Comparison of ENCODE assay signal across 8 cellular contexts in the genomic region with DNA sequence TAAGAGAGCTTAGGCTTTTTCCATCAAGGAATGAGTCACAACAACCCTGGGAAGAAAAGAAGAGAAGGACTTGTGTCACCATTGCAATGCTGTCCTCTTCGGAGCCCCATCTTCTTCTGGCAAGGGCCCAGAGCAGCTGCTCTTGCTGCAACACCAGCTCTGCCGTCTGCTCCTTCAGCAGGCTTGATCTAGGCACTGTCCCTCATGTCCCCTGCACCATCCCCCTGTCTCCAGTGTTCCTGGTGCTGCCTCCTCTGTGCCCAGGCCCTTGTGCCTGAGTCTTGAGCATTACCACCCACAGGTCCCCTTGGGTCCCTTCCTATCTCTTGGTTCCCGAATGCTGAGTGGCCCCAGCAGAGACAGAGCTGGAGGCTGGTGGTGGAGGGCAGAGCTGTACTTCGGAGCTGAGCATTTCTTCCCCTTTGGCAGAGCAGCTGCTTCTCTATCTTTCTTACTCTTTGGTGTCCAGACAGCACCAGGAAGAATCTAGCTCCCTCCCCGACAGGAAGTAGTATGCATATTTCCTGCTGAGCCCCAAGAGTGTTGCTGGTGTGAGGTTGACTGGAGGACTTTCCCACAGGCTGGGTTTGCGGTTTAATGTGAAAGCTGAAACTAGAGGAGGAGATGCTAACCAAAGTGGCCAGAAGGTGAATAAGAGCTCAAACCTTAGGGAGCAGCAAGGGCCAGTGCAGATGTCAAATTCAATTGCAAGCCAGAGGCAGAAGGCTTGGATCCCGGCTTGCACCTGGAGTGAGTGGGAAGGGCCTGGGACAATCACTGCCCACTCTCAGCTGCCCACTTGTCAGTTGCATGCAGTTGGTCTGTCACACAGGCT. TPM values are rescaled to one million over a fixed set of nuclear protein-coding genes. Genes with fewer than 3 reads are reported as not detected.
A peak's percentile ranks its signal among the peaks of the same experiment; 100 is the strongest.
DNase-seq lines count a peak whose midpoint lies in the region; ATAC-seq and TF ChIP-seq lines count a peak whose summit lies in the region.

No MANE protein-coding gene starts in this region.

- peak; percentile 62 for DNase-seq in Ammon's horn (ENCODE audit: low spot score)
- DNase-seq in amniotic epithelial cell (ENCODE audit: low read depth): peak; percentile 69
- no peak for DNase-seq in left lung
- peak; percentile 51 to 84 for DNase-seq in stimulated activated effector memory CD8-positive, alpha-beta T cell treated with anti-CD3 and anti-CD28 coated beads, Interleukin-12 subunit alpha, Interleukin-12 subunit beta, amount 100 ng/mL, for 72 hours (ENCODE audit: low spot score in 2 of 2)
- DNase-seq in NCI-H1436 treated with DMSO at 0.1 percent for 48 hours (lab: John Stamatoyannopoulos, UW): no peak

- H3K36me3 Mint-ChIP-seq in stimulated activated effector memory CD8-positive, alpha-beta T cell treated with anti-CD3 and anti-CD28 coated beads, Interleukin-12 subunit alpha, Interleukin-12 subunit beta, amount 100 ng/mL, for 72 hours: peaks cover 7% of the 10 kb centered on the region

- peak overlapping the region; percentile 68 to 78 for H3K27ac ChIP-seq in left lung

- H3K36me3 ChIP-seq in left lung: no peaks in the 10 kb centered on the region

- ATAC-seq in HG03139 (IDR thresholded peaks at IDR 0.05; ENCODE audit: unreplicated experiment): peak; percentile 85
- peak; percentile 57 for ATAC-seq in SK-N-SH treated with all-trans-retinoic acid at 6 μM for 48 hours
- peak; percentile 54 for ATAC-seq in left lung
- peak; percentile 95 for ATAC-seq in stimulated activated effector memory CD8-positive, alpha-beta T cell treated with anti-CD3 and anti-CD28 coated beads, Interleukin-12 subunit alpha, Interleukin-12 subunit beta, amount 100 ng/mL, for 72 hours

- intact Hi-C loops in left lung (cut with DNase I): no loop called here

- no peaks in the 10 kb centered on the region for H3K9me3 ChIP-seq in left lung

- H3K9me3 Mint-ChIP-seq in stimulated activated effector memory CD8-positive, alpha-beta T cell treated with anti-CD3 and anti-CD28 coated beads, Interleukin-12 subunit alpha, Interleukin-12 subunit beta, amount 100 ng/mL, for 72 hours: no peaks in the 10 kb centered on the region

- H3K4me1 ChIP-seq in left lung: peaks cover 0 to 15% of the 10 kb centered on the region in 2 donors

- TF ChIP-seq CTCF in left lung (IDR thresholded peaks at IDR 0.05): no peak

- peak; percentile 62 for TF ChIP-seq POLR2A in GM19193 (IDR thresholded peaks at IDR 0.05; ENCODE audit: extremely low read depth, insufficient read depth, insufficient read length)

- no peaks in the 10 kb centered on the region for H3K27me3 ChIP-seq in left lung

- peak overlapping the region; percentile 49 for H3K4me3 Mint-ChIP-seq in stimulated activated effector memory CD8-positive, alpha-beta T cell treated with anti-CD3 and anti-CD28 coated beads, Interleukin-12 subunit alpha, Interleukin-12 subunit beta, amount 100 ng/mL, for 72 hours

- peak overlapping the region; percentile 60 for H3K27ac Mint-ChIP-seq in stimulated activated effector memory CD8-positive, alpha-beta T cell treated with anti-CD3 and anti-CD28 coated beads, Interleukin-12 subunit alpha, Interleukin-12 subunit beta, amount 100 ng/mL, for 72 hours

- H3K4me1 Mint-ChIP-seq in stimulated activated effector memory CD8-positive, alpha-beta T cell treated with anti-CD3 and anti-CD28 coated beads, Interleukin-12 subunit alpha, Interleukin-12 subunit beta, amount 100 ng/mL, for 72 hours: peaks cover 37% of the 10 kb centered on the region

- no peak overlapping the region for H3K4me3 ChIP-seq in left lung

TF ChIP-seq in SK-N-SH treated with all-trans-retinoic acid at 6 μM for 48 hours, 23 proteins besides CTCF, POLR2A, EP300 and RAD21:
- no peak for TF ChIP-seq ESRRG (CRISPR knock-in tag; IDR thresholded peaks at IDR 0.05)
- TF ChIP-seq CSDC2 (CRISPR knock-in tag; IDR thresholded peaks at IDR 0.05): no peak
- no peak for TF ChIP-seq ZC3H10 (CRISPR knock-in tag; IDR thresholded peaks at IDR 0.05)

RNA-seq across cellular contexts. Expression of a gene that starts 27.8 kb away (rescaled TPM):
- 10 to 100 TPM; 20.7 to 28.9 TPM for total RNA-seq in left lung

Comparison
In these comparisons a context has a peak if more than half of its experiments do, and no peak if none do; other contexts are left out.
1. DNase-seq: peak in Ammon's horn (single experiment), amniotic epithelial cell (single experiment) and stimulated activated effector memory CD8-positive, alpha-beta T cell treated with anti-CD3 and anti-CD28 coated beads, Interleukin-12 subunit alpha, Interleukin-12 subunit beta, amount 100 ng/mL, for 72 hours (2 of 2); none in left lung (0 of 2) and NCI-H1436 treated with DMSO at 0.1 percent for 48 hours (single experiment).
2. Peak in every context shown above with its lines, with median percentiles within 50 percentile points of each other: ATAC-seq.